ENCODE assay signal across 27 cellular contexts in genomic region chr10:101624526-101625102, GRCh38. TPM values are rescaled to one million over a fixed set of nuclear protein-coding genes. Genes with fewer than 3 reads are reported as not detected.
DNase-seq lines count a peak whose midpoint lies in the region; ATAC-seq and TF ChIP-seq lines count a peak whose summit lies in the region.
"Had no signal": no experiment of that assay in that cellular context is flagged by ENCODE, and none has a peak within 500 bp of the region (broad histone marks: within the 10 kb centered on the region; RNA-seq: fewer than 3 reads in every experiment).

No MANE protein-coding gene starts in this region.

- no peak for TF ChIP-seq POLR2A in sigmoid colon (IDR thresholded peaks at IDR 0.05)

- no peak overlapping the region for H3K4me2 ChIP-seq in OCI-LY7 (ENCODE audit: low read length)

- H3K9me3 Mint-ChIP-seq in activated naive CD4-positive, alpha-beta T cell treated with anti-CD3 and anti-CD28 coated beads, Interleukin-2, amount 50 U/mL, for 72 hours, result no peaks in the 10 kb centered on the region
- H3K9me3 Mint-ChIP-seq in activated naive CD4-positive, alpha-beta T cell treated with anti-CD3 and anti-CD28 coated beads, Interleukin-2, amount 10 ng/mL, durations not matched to agents 7 days and 5 days, result no peaks in the 10 kb centered on the region
- H3K9me3 Mint-ChIP-seq: CD8-positive, alpha-beta T cell; naive thymus-derived CD4-positive, alpha-beta T cell had no signal

- H3K27me3 ChIP-seq in sigmoid colon, result no peaks in the 10 kb centered on the region
- H3K27me3 ChIP-seq: pancreas, tibial artery had no signal

- no peak for DNase-seq in activated naive CD4-positive, alpha-beta T cell treated with anti-CD3 and anti-CD28 coated beads, Interleukin-2, amount 50 U/mL, for 72 hours (ENCODE audit: low spot score in 2 of 2)
- DNase-seq in activated naive CD4-positive, alpha-beta T cell treated with anti-CD3 and anti-CD28 coated beads, Interleukin-2, amount 10 ng/mL, durations not matched to agents 7 days and 5 days, result no peak
- DNase-seq in OCI-LY7 (ENCODE audit: low spot score) (peak; percentile 26), epithelial cell of esophagus (ENCODE audit: low read depth) (peak; percentile 30), sigmoid colon (peak; percentile 46), NCI-H1048 (lab: John Stamatoyannopoulos, UW) (no peak), SKM-1 (lab: John Stamatoyannopoulos, UW; ENCODE audit: unreplicated experiment) (no peak), posterior cingulate gyrus (no peak)
- DNase-seq: ACHN; activated CD8-positive, alpha-beta T cell treated with anti-CD3 and anti-CD28 coated beads, Interleukin-2, amount 10 ng/mL, durations not matched to agents 7 days and 5 days; activated T-cell treated with anti-CD3 and anti-CD28 coated beads, Interleukin-2, amount 50 U/mL, for 48 hours; CD8-positive, alpha-beta T cell; DMS79; H7; hippocampal formation; mammary epithelial cell; naive thymus-derived CD4-positive, alpha-beta T cell; NCI-H1694 treated with DMSO at 0.1 percent for 48 hours; NCI-H446 treated with DMSO at 0.1 percent for 48 hours; RPMI8226; stimulated activated naive CD4-positive, alpha-beta T cell treated with Interleukin-2 at 50 U/mL for 16 hours; tibial artery had no signal

- no peak for ATAC-seq in activated naive CD4-positive, alpha-beta T cell treated with anti-CD3 and anti-CD28 coated beads, Interleukin-2, amount 50 U/mL, for 72 hours
- ATAC-seq: activated CD4-positive, CD25-positive, alpha-beta regulatory T cell treated with anti-CD3 and anti-CD28 coated beads, Interleukin-2, amount 50 U/mL, for 24 hours; activated CD8-positive, alpha-beta T cell treated with anti-CD3 and anti-CD28 coated beads, Interleukin-2, amount 10 ng/mL, durations not matched to agents 7 days and 5 days; CD8-positive, alpha-beta T cell; K562; naive thymus-derived CD4-positive, alpha-beta T cell; pancreas; SK-N-SH treated with all-trans-retinoic acid at 6 μM for 48 hours had no signal

- no peaks in the 10 kb centered on the region for H3K9me2 ChIP-seq in OCI-LY7 (ENCODE audit: insufficient read depth, low read length)

- no peak overlapping the region for H3K27ac ChIP-seq in OCI-LY7 (ENCODE audit: low read depth, low read length, poor library complexity, severe bottlenecking)
- H3K27ac ChIP-seq in sigmoid colon, result no peak overlapping the region
- H3K27ac ChIP-seq: pancreas, tibial artery had no signal

- H3K36me3 Mint-ChIP-seq in activated naive CD4-positive, alpha-beta T cell treated with anti-CD3 and anti-CD28 coated beads, Interleukin-2, amount 50 U/mL, for 72 hours, result peaks cover 0 to 6% of the 10 kb centered on the region in 2 donors
- peaks cover 19% of the 10 kb centered on the region for H3K36me3 Mint-ChIP-seq in activated naive CD4-positive, alpha-beta T cell treated with anti-CD3 and anti-CD28 coated beads, Interleukin-2, amount 10 ng/mL, durations not matched to agents 7 days and 5 days

- POLR2A ChIA-PET in OCI-LY7 (lab: Charles Lee), result no interaction called here

- no peaks in the 10 kb centered on the region for H3K79me2 ChIP-seq in OCI-LY7 (ENCODE audit: insufficient read depth, low read depth, low read length)

- peaks cover 42% of the 10 kb centered on the region for H3K36me3 ChIP-seq in OCI-LY7 (ENCODE audit: insufficient read depth, low read length)
- peaks cover 0 to 62% (median 12%) of the 10 kb centered on the region in 4 donors for H3K36me3 ChIP-seq in sigmoid colon

- H3K4me3 Mint-ChIP-seq in activated naive CD4-positive, alpha-beta T cell treated with anti-CD3 and anti-CD28 coated beads, Interleukin-2, amount 10 ng/mL, durations not matched to agents 7 days and 5 days, result no peak overlapping the region
- H3K4me3 Mint-ChIP-seq: activated CD8-positive, alpha-beta T cell treated with anti-CD3 and anti-CD28 coated beads, Interleukin-2, amount 10 ng/mL, durations not matched to agents 7 days and 5 days; activated naive CD8-positive, alpha-beta T cell; CD8-positive, alpha-beta T cell; naive thymus-derived CD4-positive, alpha-beta T cell had no signal

- no peak for TF ChIP-seq EP300 in sigmoid colon (IDR thresholded peaks at IDR 0.05)

- intact Hi-C loops in OCI-LY7 (cut with micrococcal nuclease; ENCODE audit: unreplicated experiment), result no loop called here
- intact Hi-C loops in sigmoid colon (cut with DNase I), result no loop called here
- intact Hi-C loops in posterior cingulate gyrus (cut with DNase I), result no loop called here

- peak overlapping the region; percentile 74 to 88 for H3K27ac Mint-ChIP-seq in activated naive CD4-positive, alpha-beta T cell treated with anti-CD3 and anti-CD28 coated beads, Interleukin-2, amount 50 U/mL, for 72 hours
- H3K27ac Mint-ChIP-seq in activated naive CD4-positive, alpha-beta T cell treated with anti-CD3 and anti-CD28 coated beads, Interleukin-2, amount 10 ng/mL, durations not matched to agents 7 days and 5 days, result no peak overlapping the region
- H3K27ac Mint-ChIP-seq: CD8-positive, alpha-beta T cell had no signal

- no peaks in the 10 kb centered on the region for H3K4me1 Mint-ChIP-seq in activated naive CD4-positive, alpha-beta T cell treated with anti-CD3 and anti-CD28 coated beads, Interleukin-2, amount 10 ng/mL, durations not matched to agents 7 days and 5 days

- no peaks in the 10 kb centered on the region for H3K27me3 Mint-ChIP-seq in activated naive CD4-positive, alpha-beta T cell treated with anti-CD3 and anti-CD28 coated beads, Interleukin-2, amount 10 ng/mL, durations not matched to agents 7 days and 5 days
- H3K27me3 Mint-ChIP-seq: activated naive CD8-positive, alpha-beta T cell; naive thymus-derived CD4-positive, alpha-beta T cell had no signal

- H2AFZ ChIP-seq in OCI-LY7 (ENCODE audit: low read length), result no peak overlapping the region

- H4K20me1 ChIP-seq in OCI-LY7 (ENCODE audit: insufficient read depth, low read length), result no peaks in the 10 kb centered on the region

- no TSS peak for BruUV-seq in OCI-LY7 (replicated peaks; lab: Mats Ljungman, UMichigan)

- H3K9me3 ChIP-seq in OCI-LY7 (ENCODE audit: low read length) (no peaks in the 10 kb centered on the region), sigmoid colon (no peaks in the 10 kb centered on the region)
- H3K9me3 ChIP-seq: pancreas, tibial artery had no signal

- H3K4me3 ChIP-seq in OCI-LY7 (ENCODE audit: low read depth, low read length, poor library complexity, severe bottlenecking) (no peak overlapping the region), epithelial cell of esophagus (ENCODE audit: low read length) (no peak overlapping the region), sigmoid colon (no peak overlapping the region)
- H3K4me3 ChIP-seq: K562, pancreas, tibial artery had no signal

- CTCF ChIA-PET in activated naive CD4-positive, alpha-beta T cell treated with anti-CD3 and anti-CD28 coated beads, Interleukin-2, amount 10 ng/mL, durations not matched to agents 7 days and 5 days (lab: Charles Lee), result no interaction called here
- CTCF ChIA-PET in OCI-LY7 (lab: Charles Lee; ENCODE audit: unreplicated experiment), result no interaction called here

- TF ChIP-seq CTCF in OCI-LY7 (conservative IDR thresholded peaks at IDR 0.05; ENCODE audit: low read length) (no peak), epithelial cell of esophagus (IDR thresholded peaks at IDR 0.05; ENCODE audit: insufficient read depth, low read depth, low read length, missing control alignments) (no peak), sigmoid colon (IDR thresholded peaks at IDR 0.05) (no peak)

- H3K4me1 ChIP-seq in OCI-LY7 (ENCODE audit: insufficient read depth, low read length, poor library complexity, severe bottlenecking) (peaks cover 20% of the 10 kb centered on the region), sigmoid colon (no peaks in the 10 kb centered on the region)
- H3K4me1 ChIP-seq: pancreas had no signal

- 84 to 96% methylated on average over 4 of the region's 4 CpGs for WGBS in sigmoid colon, 2 donors

RNA-seq across cellular contexts. Expression of gene DPCD, which starts 36.5 kb away (rescaled TPM):
- 10 to 100 TPM in 1 of 2 donors, 1 to 10 TPM in 1; 3.1 to 23.9 TPM for total RNA-seq in activated naive CD4-positive, alpha-beta T cell treated with anti-CD3 and anti-CD28 coated beads, Interleukin-2, amount 50 U/mL, for 72 hours
- 9.1 and 13.9 TPM in 2 replicates for total RNA-seq in OCI-LY7 (2014; rRNA removed; shearing (Covaris generic))
- total RNA-seq in OCI-LY7 (2022) (6.3 and 10.3 TPM in 2 replicates), sigmoid colon (10 to 100 TPM; 18.5 to 80.2 (median 40.0) TPM)
- polyA plus RNA-seq in sigmoid colon, result 10 to 100 TPM; 13.2 to 25.7 (median 24.9) TPM

RNA-seq across cellular contexts. Expression of gene POLL, which starts 36.6 kb away (rescaled TPM):
- total RNA-seq in activated naive CD4-positive, alpha-beta T cell treated with anti-CD3 and anti-CD28 coated beads, Interleukin-2, amount 50 U/mL, for 72 hours, result 10 to 100 TPM; 31.4 to 43.0 TPM
- total RNA-seq in OCI-LY7 (2014; rRNA removed; shearing (Covaris generic)), result 14.3 and 22.0 TPM in 2 replicates
- total RNA-seq in OCI-LY7 (2022) (34.0 and 35.6 TPM in 2 replicates), sigmoid colon (10 to 100 TPM; 25.3 to 39.6 (median 33.2) TPM)
- 10 to 100 TPM in 2 of 3 donors, 1 to 10 TPM in 1; 9.0 to 29.4 (median 19.2) TPM for polyA plus RNA-seq in sigmoid colon

Comparison
In these comparisons a context has a peak if more than half of its experiments do, and no peak if none do; other contexts are left out.
1. DNase-seq: peak in OCI-LY7 (single experiment), epithelial cell of esophagus (single experiment) and sigmoid colon (single experiment); none in activated naive CD4-positive, alpha-beta T cell treated with anti-CD3 and anti-CD28 coated beads, Interleukin-2, amount 50 U/mL, for 72 hours (0 of 2), activated naive CD4-positive, alpha-beta T cell treated with anti-CD3 and anti-CD28 coated beads, Interleukin-2, amount 10 ng/mL, durations not matched to agents 7 days and 5 days (single experiment), NCI-H1048 (single experiment), SKM-1 (single experiment) and posterior cingulate gyrus (0 of 10).